In the genomic region with DNA sequence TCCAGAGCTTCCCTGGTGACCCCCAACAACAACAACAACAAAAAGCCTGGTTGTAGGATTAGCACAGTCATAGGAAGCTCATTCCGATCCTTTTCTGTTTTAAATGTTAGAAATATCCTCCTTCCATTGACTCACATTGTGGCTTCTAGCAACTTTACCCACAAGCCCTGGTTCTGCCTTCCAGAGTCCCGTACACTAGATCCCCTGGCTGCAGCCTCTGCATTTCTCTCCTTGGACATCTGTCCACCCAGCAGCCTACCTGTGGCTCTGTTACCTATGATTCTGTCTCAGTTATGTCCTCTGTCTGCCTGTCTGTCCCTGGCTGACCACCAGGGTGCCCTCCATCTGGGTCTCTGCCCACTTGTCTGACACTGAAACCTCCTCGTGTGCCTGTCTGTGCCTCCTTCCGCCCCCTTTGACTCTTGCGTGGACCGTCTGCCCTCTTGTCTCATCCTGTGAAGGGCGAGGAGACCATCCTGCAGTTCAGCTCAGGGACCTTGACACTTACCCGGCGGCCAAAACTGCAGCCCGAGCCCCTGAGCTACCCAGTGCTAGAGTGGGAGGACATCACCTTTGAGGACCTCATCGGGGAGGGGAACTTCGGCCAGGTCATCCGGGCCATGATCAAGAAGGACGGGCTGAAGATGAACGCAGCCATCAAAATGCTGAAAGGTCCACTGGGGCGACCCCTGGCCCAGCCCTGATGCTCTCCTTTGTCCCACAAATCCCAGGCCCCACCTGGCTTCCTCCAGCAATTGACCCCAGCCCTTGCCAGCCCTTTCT, we compare ENCODE assay signal across 13 cellular contexts. TPM values are rescaled to one million over a fixed set of nuclear protein-coding genes. Genes with fewer than 3 reads are reported as not detected.
A peak's percentile ranks its signal among the peaks of the same experiment; 100 is the strongest.
DNase-seq lines count a peak whose midpoint lies in the region; ATAC-seq and TF ChIP-seq lines count a peak whose summit lies in the region.
"Had no signal": no experiment of that assay in that cellular context is flagged by ENCODE, and none has a peak within 500 bp of the region (broad histone marks: within the 10 kb centered on the region; RNA-seq: fewer than 3 reads in every experiment).

No MANE protein-coding gene starts in this region.

- no peak for TF ChIP-seq CTCF in right atrium auricular region (IDR thresholded peaks at IDR 0.05)
- peak; percentile 13 for TF ChIP-seq CTCF in fibroblast of the aortic adventitia (IDR thresholded peaks at IDR 0.05; ENCODE audit: insufficient read depth, low read length)

- peak; percentile 13 for DNase-seq in left cardiac atrium
- no peak for DNase-seq in right atrium auricular region (ENCODE audit: low spot score)
- DNase-seq in fibroblast of the aortic adventitia (ENCODE audit: low read depth): no peak
- DNase-seq in aorta: peak; percentile 34 to 59
- no peak for DNase-seq in activated CD4-positive, alpha-beta T cell treated with anti-CD3 and anti-CD28 coated beads for 4 hours
- DNase-seq: activated CD4-positive, alpha-beta T cell treated with anti-CD3 and anti-CD28 coated beads, Interleukin-2, amount 10 ng/mL, durations not matched to agents 7 days and 5 days; DMS79 treated with DMSO at 0.1 percent for 48 hours; natural killer cell; NCI-H1930; small intestine; SW 1271 had no signal

- H3K36me3 ChIP-seq in right atrium auricular region (no peaks in the 10 kb centered on the region), aorta (ENCODE audit: control insufficient read depth in 1 of 2, insufficient read depth in 2 of 2, low read length in 1 of 2) (no peaks in the 10 kb centered on the region)

- intact Hi-C loops in left cardiac atrium (cut with DNase I): no loop called here
- intact Hi-C loops in aorta (cut with DNase I): no loop called here

- 88 to 90% methylated on average over 16 of the region's 16 CpGs for WGBS in aorta, 2 donors

- H3K4me3 ChIP-seq in right atrium auricular region (no peak overlapping the region), fibroblast of the aortic adventitia (ENCODE audit: low read depth, low read length) (no peak overlapping the region), aorta (ENCODE audit: low read length in 2 of 2) (no peak overlapping the region)

- H3K4me1 ChIP-seq in right atrium auricular region (no peaks in the 10 kb centered on the region), aorta (ENCODE audit: control insufficient read depth in 1 of 2, insufficient read depth in 2 of 2, low read length in 2 of 2) (no peaks in the 10 kb centered on the region)

- ATAC-seq in left cardiac atrium: no peak
- ATAC-seq in aorta (ENCODE audit: low FRiP score): no peak
- no peak for ATAC-seq in GM18861 (IDR thresholded peaks at IDR 0.05; ENCODE audit: unreplicated experiment)
- ATAC-seq: natural killer cell had no signal

- H3K27me3 ChIP-seq in right atrium auricular region (no peaks in the 10 kb centered on the region), aorta (ENCODE audit: control insufficient read depth in 1 of 2, insufficient read depth in 2 of 2, low read length in 1 of 2) (no peaks in the 10 kb centered on the region)

- no peak overlapping the region for H3K27ac ChIP-seq in right atrium auricular region
- H3K27ac ChIP-seq in aorta (ENCODE audit: low read depth in 1 of 2, low read length in 2 of 2): no peak overlapping the region

- H3K9me3 ChIP-seq in right atrium auricular region: no peaks in the 10 kb centered on the region
- H3K9me3 ChIP-seq in aorta (ENCODE audit: control insufficient read depth, low read length): no peaks in the 10 kb centered on the region

RNA-seq across cellular contexts. Expression of a gene that starts 16.1 kb away (rescaled TPM):
- total RNA-seq in left cardiac atrium: 10 to 100 TPM; 23.1 to 38.9 TPM
- 10 to 100 TPM; 23.6 to 51.7 TPM for total RNA-seq in right atrium auricular region
- 0.81 and 5.2 TPM in 2 replicates for total RNA-seq in fibroblast of the aortic adventitia (ENCODE audit: low replicate concordance)
- total RNA-seq in aorta: 10 to 100 TPM; 41.0 to 65.3 TPM
- 1 to 10 TPM; 4.0 to 4.1 TPM for polyA plus RNA-seq in aorta
- total RNA-seq: activated CD4-positive, alpha-beta T cell treated with anti-CD3 and anti-CD28 coated beads, Interleukin-2, amount 10 ng/mL, durations not matched to agents 7 days and 5 days had no signal
- polyA plus RNA-seq: keratinocyte had no signal

RNA-seq across cellular contexts. Expression of a gene that starts 20.7 kb away (rescaled TPM):
- total RNA-seq in left cardiac atrium (under 1 TPM; 0.44 to 0.65 TPM), right atrium auricular region (under 1 TPM in 1 of 2 donors, not detected in 1; 0.39 TPM), fibroblast of the aortic adventitia (ENCODE audit: low replicate concordance) (not detected in 2 replicates), aorta (under 1 TPM; 0.18 to 0.52 TPM)
- polyA plus RNA-seq in aorta: under 1 TPM in 1 of 2 donors, not detected in 1; 0.20 TPM
- total RNA-seq: activated CD4-positive, alpha-beta T cell treated with anti-CD3 and anti-CD28 coated beads, Interleukin-2, amount 10 ng/mL, durations not matched to agents 7 days and 5 days had no signal
- polyA plus RNA-seq: keratinocyte, small intestine had no signal

RNA-seq across cellular contexts. Expression of a gene that starts 31.5 kb away (rescaled TPM):
- total RNA-seq in left cardiac atrium (not detected), right atrium auricular region (not detected), fibroblast of the aortic adventitia (ENCODE audit: low replicate concordance) (not detected in 2 replicates), aorta (not detected)
- polyA plus RNA-seq in aorta: 1 to 10 TPM in 1 of 2 donors, not detected in 1; 2.3 TPM
- total RNA-seq: activated CD4-positive, alpha-beta T cell treated with anti-CD3 and anti-CD28 coated beads, Interleukin-2, amount 10 ng/mL, durations not matched to agents 7 days and 5 days; natural killer cell had no signal

RNA-seq across cellular contexts. Expression of a gene that starts 41.9 kb away (rescaled TPM):
- total RNA-seq in left cardiac atrium (1 to 10 TPM in 1 of 2 donors, under 1 TPM in 1; 0.34 to 1.4 TPM), right atrium auricular region (1 to 10 TPM in 1 of 2 donors, under 1 TPM in 1; 0.63 to 2.5 TPM), fibroblast of the aortic adventitia (ENCODE audit: low replicate concordance) (0.33 and 23.9 TPM in 2 replicates), aorta (1 to 10 TPM in 1 of 2 donors, under 1 TPM in 1; 0.68 to 1.1 TPM)
- 1 to 10 TPM in 1 of 2 donors, under 1 TPM in 1; 0.36 to 1.0 TPM for polyA plus RNA-seq in aorta

RNA-seq across cellular contexts. Expression of a gene that starts 47.1 kb away (rescaled TPM):
- total RNA-seq in left cardiac atrium (under 1 TPM; 0.41 to 0.65 TPM), right atrium auricular region (1 to 10 TPM in 1 of 2 donors, under 1 TPM in 1; 0.70 to 2.1 TPM), fibroblast of the aortic adventitia (ENCODE audit: low replicate concordance) (not detected in 2 replicates), aorta (not detected)
- 1 to 10 TPM in 1 of 2 donors, not detected in 1; 6.1 TPM for polyA plus RNA-seq in aorta
- total RNA-seq: activated CD4-positive, alpha-beta T cell treated with anti-CD3 and anti-CD28 coated beads, Interleukin-2, amount 10 ng/mL, durations not matched to agents 7 days and 5 days; natural killer cell had no signal

Comparison
In these comparisons a context has a peak if more than half of its experiments do, and no peak if none do; other contexts are left out.
1. DNase-seq: peak in left cardiac atrium (single experiment) and aorta (2 of 2); none in right atrium auricular region (single experiment), fibroblast of the aortic adventitia (single experiment) and activated CD4-positive, alpha-beta T cell treated with anti-CD3 and anti-CD28 coated beads for 4 hours (0 of 2).